8 cellular contexts compared by ENCODE assay signal in genomic region chr1:99850458-99850974, GRCh38. TPM values are rescaled to one million over a fixed set of nuclear protein-coding genes. Genes with fewer than 3 reads are reported as not detected.
DNase-seq lines count a peak whose midpoint lies in the region; ATAC-seq and TF ChIP-seq lines count a peak whose summit lies in the region.

No MANE protein-coding gene starts in this region.

- POLR2A ChIA-PET in activated CD4-positive, alpha-beta memory T cell treated with anti-CD3 and anti-CD28 coated beads, Interleukin-2, amount 10 ng/mL, durations not matched to agents 7 days and 5 days (lab: Charles Lee), result interaction anchor here (0.7 to 2.3 kb wide), 6 partner anchors 39 to 415 kb away, joined by 3 to 11 read pairs (median 5); partner anchors contain the start of genes RTCA and SLC35A3

- H3K9me3 Mint-ChIP-seq in T-helper 1 cell treated with Interleukin-12 subunit alpha and Interleukin-12 subunit beta and Interleukin-4 antibody, amounts not matched to agents 30 μg/mL and 1 μg/mL, for 36 hours, result no peaks in the 10 kb centered on the region
- H3K9me3 Mint-ChIP-seq in activated CD4-positive, alpha-beta memory T cell treated with anti-CD3 and anti-CD28 coated beads, Interleukin-2, amount 10 ng/mL, durations not matched to agents 7 days and 5 days, result no peaks in the 10 kb centered on the region

- intact Hi-C loops in left ventricle myocardium inferior (cut with micrococcal nuclease) (no loop called here), gastrocnemius medialis (cut with DNase I; ENCODE audit: low total_unique reads) (loop anchor here (1.0 to 2.0 kb wide), 2 partner anchors 34 to 42 kb away; no protein-coding TSS in a partner anchor)

- CTCF ChIA-PET in activated CD4-positive, alpha-beta memory T cell treated with anti-CD3 and anti-CD28 coated beads, Interleukin-2, amount 10 ng/mL, durations not matched to agents 7 days and 5 days (lab: Charles Lee), result no interaction called here

- H3K4me1 ChIP-seq in left ventricle myocardium inferior, result peaks cover 54% of the 10 kb centered on the region
- peaks cover 57 to 61% of the 10 kb centered on the region in 2 donors for H3K4me1 ChIP-seq in gastrocnemius medialis

- peaks cover 23% of the 10 kb centered on the region for H3K4me1 Mint-ChIP-seq in T-helper 1 cell treated with Interleukin-12 subunit alpha and Interleukin-12 subunit beta and Interleukin-4 antibody, amounts not matched to agents 30 μg/mL and 1 μg/mL, for 36 hours (ENCODE audit: low read depth)
- peaks cover 24% of the 10 kb centered on the region for H3K4me1 Mint-ChIP-seq in activated CD4-positive, alpha-beta memory T cell treated with anti-CD3 and anti-CD28 coated beads, Interleukin-2, amount 10 ng/mL, durations not matched to agents 7 days and 5 days

- H3K9me3 ChIP-seq in left ventricle myocardium inferior (replicated peaks) (no peaks in the 10 kb centered on the region), gastrocnemius medialis (no peaks in the 10 kb centered on the region)

- H3K36me3 Mint-ChIP-seq in T-helper 1 cell treated with Interleukin-12 subunit alpha and Interleukin-12 subunit beta and Interleukin-4 antibody, amounts not matched to agents 30 μg/mL and 1 μg/mL, for 36 hours (ENCODE audit: low read depth), result peaks cover 17% of the 10 kb centered on the region
- peaks cover 17% of the 10 kb centered on the region for H3K36me3 Mint-ChIP-seq in activated CD4-positive, alpha-beta memory T cell treated with anti-CD3 and anti-CD28 coated beads, Interleukin-2, amount 10 ng/mL, durations not matched to agents 7 days and 5 days (ENCODE audit: low read depth)

- H3K27ac ChIP-seq in left ventricle myocardium inferior (replicated peaks) (peak overlapping the region; percentile 93), gastrocnemius medialis (peak overlapping the region; percentile 94 to 95 (median 94))

- peak overlapping the region; percentile 87 for H3K27ac Mint-ChIP-seq in T-helper 1 cell treated with Interleukin-12 subunit alpha and Interleukin-12 subunit beta and Interleukin-4 antibody, amounts not matched to agents 30 μg/mL and 1 μg/mL, for 36 hours
- peak overlapping the region; percentile 63 for H3K27ac Mint-ChIP-seq in activated CD4-positive, alpha-beta memory T cell treated with anti-CD3 and anti-CD28 coated beads, Interleukin-2, amount 10 ng/mL, durations not matched to agents 7 days and 5 days

- peaks cover 13% of the 10 kb centered on the region for H3K36me3 ChIP-seq in left ventricle myocardium inferior
- peaks cover 0 to 19% of the 10 kb centered on the region in 2 donors for H3K36me3 ChIP-seq in gastrocnemius medialis

- TF ChIP-seq CTCF in left ventricle myocardium inferior (IDR thresholded peaks at IDR 0.05; ENCODE audit: borderline replicate concordance) (no peak), gastrocnemius medialis (IDR thresholded peaks at IDR 0.05 in 4 of 5, conservative IDR thresholded peaks at IDR 0.05 in 1 of 5) (no peak)

- DNase-seq in T-helper 1 cell (no peak), left ventricle myocardium inferior (no peak), gastrocnemius medialis (no peak), COLO668 (lab: John Stamatoyannopoulos, UW; ENCODE audit: unreplicated experiment) (no peak), COR-L47 (lab: John Stamatoyannopoulos, UW) (no peak)
- DNase-seq in activated CD4-positive, alpha-beta memory T cell treated with anti-CD3 and anti-CD28 coated beads, Interleukin-2, amount 10 ng/mL, durations not matched to agents 7 days and 5 days, result no peak

- H3K27me3 ChIP-seq in left ventricle myocardium inferior (ENCODE audit: low read depth) (no peaks in the 10 kb centered on the region), gastrocnemius medialis (no peaks in the 10 kb centered on the region)

- H3K4me3 Mint-ChIP-seq in T-helper 1 cell treated with Interleukin-12 subunit alpha and Interleukin-12 subunit beta and Interleukin-4 antibody, amounts not matched to agents 30 μg/mL and 1 μg/mL, for 36 hours, result peak overlapping the region; percentile 96
- H3K4me3 Mint-ChIP-seq in activated CD4-positive, alpha-beta memory T cell treated with anti-CD3 and anti-CD28 coated beads, Interleukin-2, amount 10 ng/mL, durations not matched to agents 7 days and 5 days, result peak overlapping the region; percentile 85

- no peaks in the 10 kb centered on the region for H3K27me3 Mint-ChIP-seq in T-helper 1 cell treated with Interleukin-12 subunit alpha and Interleukin-12 subunit beta and Interleukin-4 antibody, amounts not matched to agents 30 μg/mL and 1 μg/mL, for 36 hours (ENCODE audit: low read depth)
- no peaks in the 10 kb centered on the region for H3K27me3 Mint-ChIP-seq in activated CD4-positive, alpha-beta memory T cell treated with anti-CD3 and anti-CD28 coated beads, Interleukin-2, amount 10 ng/mL, durations not matched to agents 7 days and 5 days

- H3K4me3 ChIP-seq in left ventricle myocardium inferior (peak overlapping the region; percentile 84), gastrocnemius medialis (peak overlapping the region; percentile 79 to 89 (median 86))

- ATAC-seq in HG03095 (IDR thresholded peaks at IDR 0.05; ENCODE audit: unreplicated experiment) (peak; percentile 20), gastrocnemius medialis (peak; percentile 29 to 40)

- in situ Hi-C loops in gastrocnemius medialis (cut with MboI; ENCODE audit: low sequenced_read_pairs in 4 of 4), result no loop called here

- no peak for TF ChIP-seq POLR2A in gastrocnemius medialis (IDR thresholded peaks at IDR 0.05)

RNA-seq across cellular contexts. Expression of gene AGL, which starts 0.4 kb away (rescaled TPM):
- 10 to 100 TPM; 13.0 to 13.9 TPM for total RNA-seq in activated CD4-positive, alpha-beta memory T cell treated with anti-CD3 and anti-CD28 coated beads, Interleukin-2, amount 10 ng/mL, durations not matched to agents 7 days and 5 days
- total RNA-seq in left ventricle myocardium inferior (64.3 TPM), gastrocnemius medialis (100 to 1,000 TPM in 2 of 4 donors, 10 to 100 TPM in 2; 49.3 to 143 (median 103) TPM)
